In genomic region chr16:75443301-75443700, GRCh38 we compare ENCODE assay signal across 16 cellular contexts. TPM values are rescaled to one million over a fixed set of nuclear protein-coding genes. Genes with fewer than 3 reads are reported as not detected.
"Had no signal": no experiment of that assay in that cellular context is flagged by ENCODE, and none has a peak within 500 bp of the region (broad histone marks: within the 10 kb centered on the region; RNA-seq: fewer than 3 reads in every experiment).

No MANE protein-coding gene starts in this region.

- DNase-seq: activated CD4-positive, alpha-beta memory T cell treated with anti-CD3 and anti-CD28 coated beads for 36 hours; activated CD4-positive, alpha-beta T cell treated with anti-CD3 and anti-CD28 coated beads for 1 hour; activated gamma-delta T cell treated with Interleukin-2 at 50 U/mL for 16 hours; activated naive CD8-positive, alpha-beta T cell treated with anti-CD3 and anti-CD28 coated beads for 36 hours; activated T-cell treated with anti-CD3 and anti-CD28 coated beads, Interleukin-2, amount 50 U/mL, for 48 hours; aorta; glutamatergic neuron; immature natural killer cell; left colon; naive thymus-derived CD8-positive, alpha-beta T cell; stimulated activated CD4-positive, alpha-beta T cell treated with anti-CD3 and anti-CD28 coated beads, Interleukin-2, amount 100 ng/mL, for 48 hours; SW 1271 had no signal

- ATAC-seq: left colon; naive thymus-derived CD8-positive, alpha-beta T cell; upper lobe of right lung had no signal

- H3K4me3 ChIP-seq: lung, prostate gland, upper lobe of right lung had no signal

- H3K4me1 ChIP-seq: prostate gland, upper lobe of right lung had no signal

- H3K36me3 ChIP-seq: prostate gland had no signal

- H3K9me3 ChIP-seq: prostate gland, upper lobe of right lung had no signal

RNA-seq across cellular contexts. Expression of gene CHST6, which starts 51.9 kb away (rescaled TPM):
- total RNA-seq: activated CD4-positive, alpha-beta memory T cell treated with anti-CD3 and anti-CD28 coated beads for 36 hours; mononuclear cell; naive thymus-derived CD8-positive, alpha-beta T cell had no signal
